In the genomic region with DNA sequence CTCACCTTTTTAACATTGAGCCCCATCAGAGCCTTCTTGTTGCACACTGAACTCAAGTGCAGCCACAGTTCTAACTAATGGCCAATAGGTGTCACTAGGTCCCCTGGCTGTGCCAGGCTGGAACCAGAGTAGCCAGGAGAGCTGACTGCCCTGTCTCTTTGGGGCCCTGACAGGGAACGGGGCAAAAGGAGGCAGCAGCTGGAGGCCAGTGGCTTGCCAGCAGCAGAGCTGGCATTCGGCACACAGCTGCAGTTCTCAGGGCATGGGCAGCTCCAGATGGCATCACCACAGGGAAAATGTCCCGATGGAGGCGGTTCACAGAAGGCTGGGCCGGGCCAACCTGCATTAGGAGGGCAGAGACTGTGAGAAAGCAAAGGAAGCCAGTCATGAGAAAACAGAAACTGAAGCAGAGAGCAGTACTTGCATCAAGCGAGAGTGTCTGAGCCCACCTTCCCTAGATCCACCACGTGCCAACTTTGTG, we compare ENCODE assay signal across 8 cellular contexts.
DNase-seq lines count a peak whose midpoint lies in the region; ATAC-seq lines count a peak whose summit lies in the region.

No MANE protein-coding gene starts in this region.

- peaks cover 3% of the 10 kb centered on the region for H3K27me3 Mint-ChIP-seq in activated CD8-positive, alpha-beta T cell treated with anti-CD3 and anti-CD28 coated beads, Interleukin-2, amount 10 ng/mL, durations not matched to agents 7 days and 5 days (ENCODE audit: low read depth)

- ATAC-seq in GM21529 (IDR thresholded peaks at IDR 0.05; ENCODE audit: unreplicated experiment): peak; percentile 82
- peak; percentile 49 for ATAC-seq in activated CD8-positive, alpha-beta T cell treated with anti-CD3 and anti-CD28 coated beads, Interleukin-2, amount 10 ng/mL, durations not matched to agents 7 days and 5 days
- ATAC-seq in left colon: peak; percentile 70
- ATAC-seq in GM19452 (IDR thresholded peaks at IDR 0.05; ENCODE audit: unreplicated experiment): no peak

- H3K4me1 Mint-ChIP-seq in activated CD8-positive, alpha-beta T cell treated with anti-CD3 and anti-CD28 coated beads, Interleukin-2, amount 10 ng/mL, durations not matched to agents 7 days and 5 days (ENCODE audit: low read depth): no peaks in the 10 kb centered on the region

- DNase-seq in NCI-H146 (lab: John Stamatoyannopoulos, UW): peak; percentile 44
- no peak for DNase-seq in NCI-H146 treated with DMSO at 0.1 percent for 48 hours (lab: John Stamatoyannopoulos, UW; ENCODE audit: unreplicated experiment)
- peak; percentile 30 for DNase-seq in M059J (ENCODE audit: low read depth)
- DNase-seq in activated CD8-positive, alpha-beta T cell treated with anti-CD3 and anti-CD28 coated beads, Interleukin-2, amount 10 ng/mL, durations not matched to agents 7 days and 5 days: peak; percentile 29
- DNase-seq in left colon: peak; percentile 45 to 47
- no peak for DNase-seq in activated effector memory CD4-positive, alpha-beta T cell treated with Interleukin-2 at 50 U/mL for 16 hours

- no peak overlapping the region for H3K4me3 Mint-ChIP-seq in activated CD8-positive, alpha-beta T cell treated with anti-CD3 and anti-CD28 coated beads, Interleukin-2, amount 10 ng/mL, durations not matched to agents 7 days and 5 days

- no peaks in the 10 kb centered on the region for H3K36me3 Mint-ChIP-seq in activated CD8-positive, alpha-beta T cell treated with anti-CD3 and anti-CD28 coated beads, Interleukin-2, amount 10 ng/mL, durations not matched to agents 7 days and 5 days (ENCODE audit: low read depth)

- POLR2A ChIA-PET in activated CD8-positive, alpha-beta T cell treated with anti-CD3 and anti-CD28 coated beads, Interleukin-2, amount 10 ng/mL, durations not matched to agents 7 days and 5 days (lab: Charles Lee): no interaction called here

- CTCF ChIA-PET in activated CD8-positive, alpha-beta T cell treated with anti-CD3 and anti-CD28 coated beads, Interleukin-2, amount 10 ng/mL, durations not matched to agents 7 days and 5 days (lab: Charles Lee): interaction anchor here (1.2 kb wide), 1 partner anchor 126 kb away, joined by 3 read pairs; no protein-coding TSS in a partner anchor

- H3K27ac Mint-ChIP-seq in activated CD8-positive, alpha-beta T cell treated with anti-CD3 and anti-CD28 coated beads, Interleukin-2, amount 10 ng/mL, durations not matched to agents 7 days and 5 days: no peak overlapping the region

- no peaks in the 10 kb centered on the region for H3K9me3 Mint-ChIP-seq in activated CD8-positive, alpha-beta T cell treated with anti-CD3 and anti-CD28 coated beads, Interleukin-2, amount 10 ng/mL, durations not matched to agents 7 days and 5 days (ENCODE audit: insufficient read depth)

- intact Hi-C loops in left colon (cut with DNase I, micrococcal nuclease): no loop called here

Comparison
In these comparisons a context has a peak if more than half of its experiments do, and no peak if none do; other contexts are left out.
1. DNase-seq: peak in NCI-H146 (single experiment), M059J (single experiment), activated CD8-positive, alpha-beta T cell treated with anti-CD3 and anti-CD28 coated beads, Interleukin-2, amount 10 ng/mL, durations not matched to agents 7 days and 5 days (single experiment) and left colon (2 of 2); none in NCI-H146 treated with DMSO at 0.1 percent for 48 hours (single experiment) and activated effector memory CD4-positive, alpha-beta T cell treated with Interleukin-2 at 50 U/mL for 16 hours (single experiment).